ENCODE assay signal across 14 cellular contexts in the genomic region with DNA sequence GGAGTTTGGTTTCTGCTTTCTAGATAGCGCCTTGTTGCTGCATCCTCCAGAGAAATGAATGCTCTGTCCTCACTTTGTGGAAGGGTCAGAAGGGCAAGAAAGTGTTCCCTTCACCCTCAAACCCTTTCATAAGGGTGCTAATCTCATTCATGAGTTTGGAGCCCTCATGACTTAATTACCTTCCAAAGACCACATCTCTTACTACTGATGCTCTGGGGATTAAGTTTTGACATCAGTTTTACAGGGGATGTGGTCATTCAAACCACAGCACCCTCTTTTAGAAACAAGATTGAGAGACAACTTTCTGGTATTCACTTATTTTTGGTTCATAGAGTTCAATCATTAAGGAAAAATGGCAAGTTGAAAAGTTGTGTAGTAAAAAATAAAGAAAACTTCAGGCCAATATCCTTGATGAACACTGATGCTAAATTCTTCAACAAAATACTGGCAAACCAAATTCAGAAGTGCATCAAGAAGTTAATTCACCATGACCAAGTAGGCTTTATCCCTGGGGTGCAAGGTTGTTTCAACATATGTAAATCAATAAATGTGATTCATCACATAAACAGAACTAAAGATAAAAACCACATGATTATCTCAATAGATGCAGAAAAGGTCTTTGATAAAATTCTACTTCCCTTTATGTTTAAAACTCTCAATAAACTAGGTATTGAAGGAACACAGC.
DNase-seq lines count a peak whose midpoint lies in the region; ATAC-seq and TF ChIP-seq lines count a peak whose summit lies in the region.
"Had no signal": no experiment of that assay in that cellular context is flagged by ENCODE, and none has a peak within 500 bp of the region (broad histone marks: within the 10 kb centered on the region; RNA-seq: fewer than 3 reads in every experiment).

No MANE protein-coding gene starts in this region.

- ATAC-seq in GM18508 (IDR thresholded peaks at IDR 0.05; ENCODE audit: insufficient read depth, unreplicated experiment) = peak; percentile 73
- ATAC-seq in GM21423 (IDR thresholded peaks at IDR 0.05; ENCODE audit: unreplicated experiment) = peak; percentile 71
- ATAC-seq in HG03066 (IDR thresholded peaks at IDR 0.05; ENCODE audit: low read depth, unreplicated experiment) = peak; percentile 62
- ATAC-seq: activated T-helper 17 cell treated with anti-CD3 and anti-CD28 coated beads, Interleukin-2, amount 50 U/mL, for 72 hours; foreskin keratinocyte had no signal

- no peak for TF ChIP-seq CTCF in NB4 (IDR thresholded peaks at IDR 0.05; ENCODE audit: low read depth, low read length)

- peak; percentile 58 for DNase-seq in NB4 (ENCODE audit: low read depth)
- no peak for DNase-seq in Kasumi-1 (lab: John Stamatoyannopoulos, UW)
- no peak for DNase-seq in AG20443 (ENCODE audit: low spot score)
- no peak for DNase-seq in COLO668 (lab: John Stamatoyannopoulos, UW; ENCODE audit: unreplicated experiment)
- DNase-seq in NCI-H2029 treated with DMSO at 0.1 percent for 48 hours (lab: John Stamatoyannopoulos, UW) = no peak
- DNase-seq: activated CD4-positive, alpha-beta T cell treated with anti-CD3 and anti-CD28 coated beads, Interleukin-2, amount 10 ng/mL, durations not matched to agents 24 days and 14 days; BE2C; foreskin keratinocyte; NCI-H2107; stomach had no signal

- H3K4me3 ChIP-seq in NB4 (ENCODE audit: low read depth, low read length) = no peak overlapping the region
- H3K4me3 ChIP-seq: stomach had no signal

- no peak for TF ChIP-seq POLR2A in NB4 (IDR thresholded peaks at IDR 0.05; ENCODE audit: extremely low read depth, insufficient read length)
